26 cellular contexts compared by ENCODE assay signal in genomic region chr10:49283491-49283890, GRCh38. TPM values are rescaled to one million over a fixed set of nuclear protein-coding genes. Genes with fewer than 3 reads are reported as not detected.
"Had no signal": no experiment of that assay in that cellular context is flagged by ENCODE, and none has a peak within 500 bp of the region (broad histone marks: within the 10 kb centered on the region; RNA-seq: fewer than 3 reads in every experiment).

No MANE protein-coding gene starts in this region.

- H3K27me3 ChIP-seq: SJSA1, thyroid gland had no signal

- H3K9me3 Mint-ChIP-seq: activated B cell treated with CpG ODN at 0.5 μM for 24 hours; activated naive CD4-positive, alpha-beta T cell treated with anti-CD3 and anti-CD28 coated beads, Interleukin-2, amount 50 U/mL, for 24 hours; naive thymus-derived CD4-positive, alpha-beta T cell had no signal

- ATAC-seq: activated CD4-positive, alpha-beta T cell treated with anti-CD3 and anti-CD28 coated beads for 36 hours; left colon; stimulated activated naive CD8-positive, alpha-beta T cell treated with anti-CD3 and anti-CD28 coated beads, Interleukin-15, Interleukin-2, amounts not matched to agents 100 U/mL and 50 U/mL, for 24 hours had no signal

- H3K9me3 ChIP-seq: esophagus squamous epithelium, lower lobe of right lung, SJSA1, thyroid gland had no signal

- H3K36me3 ChIP-seq: esophagus squamous epithelium, lower lobe of right lung, SJSA1, thyroid gland had no signal

- H3K4me3 ChIP-seq: dorsolateral prefrontal cortex, esophagus squamous epithelium, lower lobe of right lung, SJSA1, thyroid gland had no signal

- DNase-seq: activated B cell treated with CpG ODN at 0.5 μM for 24 hours; activated CD4-positive, alpha-beta T cell treated with anti-CD3 and anti-CD28 coated beads for 36 hours; activated CD4-positive, alpha-beta T cell treated with anti-CD3 and anti-CD28 coated beads, Interleukin-2, amount 50 U/mL, for 4 hours; activated gamma-delta T cell treated with Interleukin-2 at 50 U/mL for 16 hours; aorta; caudate nucleus; esophagus squamous epithelium; left colon; lower lobe of right lung; mesendoderm; naive thymus-derived CD4-positive, alpha-beta T cell; retina; stimulated activated CD4-positive, alpha-beta T cell treated with anti-CD3 and anti-CD28 coated beads, Interleukin-12 subunit alpha, Interleukin-12 subunit beta, amount 100 ng/mL, for 4 hours; stimulated activated CD4-positive, alpha-beta T cell treated with anti-CD3 and anti-CD28 coated beads, Interleukin-4, amount 100 ng/mL, for 4 hours; stimulated activated naive CD8-positive, alpha-beta T cell treated with anti-CD3 and anti-CD28 coated beads, Interleukin-15, Interleukin-2, amounts not matched to agents 100 U/mL and 50 U/mL, for 24 hours; substantia nigra; T-helper 9 cell; thyroid gland had no signal

- H3K4me1 ChIP-seq: esophagus squamous epithelium, SJSA1, thyroid gland had no signal

- H3K4me1 Mint-ChIP-seq: activated B cell treated with CpG ODN at 0.5 μM for 24 hours; activated CD4-positive, alpha-beta T cell treated with anti-CD3 and anti-CD28 coated beads for 36 hours; activated naive CD4-positive, alpha-beta T cell treated with anti-CD3 and anti-CD28 coated beads, Interleukin-2, amount 50 U/mL, for 24 hours; neural crest cell had no signal

- H3K27ac Mint-ChIP-seq: activated B cell treated with CpG ODN at 0.5 μM for 24 hours; activated CD4-positive, alpha-beta T cell treated with anti-CD3 and anti-CD28 coated beads for 36 hours; activated naive CD4-positive, alpha-beta T cell treated with anti-CD3 and anti-CD28 coated beads, Interleukin-2, amount 50 U/mL, for 24 hours; brain had no signal

- H3K36me3 Mint-ChIP-seq: activated naive CD4-positive, alpha-beta T cell treated with anti-CD3 and anti-CD28 coated beads, Interleukin-2, amount 50 U/mL, for 24 hours; brain; naive thymus-derived CD4-positive, alpha-beta T cell had no signal

- H3K27ac ChIP-seq: dorsolateral prefrontal cortex, esophagus squamous epithelium, lower lobe of right lung, SJSA1, thyroid gland had no signal

- H3K27me3 Mint-ChIP-seq: activated naive CD4-positive, alpha-beta T cell treated with anti-CD3 and anti-CD28 coated beads, Interleukin-2, amount 50 U/mL, for 24 hours had no signal

- H3K4me3 Mint-ChIP-seq: activated B cell treated with CpG ODN at 0.5 μM for 24 hours; activated CD4-positive, alpha-beta T cell treated with anti-CD3 and anti-CD28 coated beads for 36 hours; activated naive CD4-positive, alpha-beta T cell treated with anti-CD3 and anti-CD28 coated beads, Interleukin-2, amount 50 U/mL, for 24 hours; brain; naive thymus-derived CD4-positive, alpha-beta T cell; neural crest cell had no signal

RNA-seq across cellular contexts. Expression of gene C10orf71, which starts 15.5 kb away (rescaled TPM):
- total RNA-seq: activated B cell treated with CpG ODN at 0.5 μM for 24 hours; activated CD4-positive, alpha-beta T cell treated with anti-CD3 and anti-CD28 coated beads for 36 hours; left colon; lower lobe of right lung; mucosa of gallbladder; naive thymus-derived CD4-positive, alpha-beta T cell; neural crest cell; omental fat pad; SJSA1; T-helper 1 cell treated with Interleukin-12 subunit alpha and Interleukin-12 subunit beta and Interleukin-4 antibody, amounts not matched to agents 30 ng/mL and 1 ng/mL, for 36 hours; thyroid gland had no signal
- polyA plus RNA-seq: naive thymus-derived CD4-positive, alpha-beta T cell had no signal
